In the genomic region with DNA sequence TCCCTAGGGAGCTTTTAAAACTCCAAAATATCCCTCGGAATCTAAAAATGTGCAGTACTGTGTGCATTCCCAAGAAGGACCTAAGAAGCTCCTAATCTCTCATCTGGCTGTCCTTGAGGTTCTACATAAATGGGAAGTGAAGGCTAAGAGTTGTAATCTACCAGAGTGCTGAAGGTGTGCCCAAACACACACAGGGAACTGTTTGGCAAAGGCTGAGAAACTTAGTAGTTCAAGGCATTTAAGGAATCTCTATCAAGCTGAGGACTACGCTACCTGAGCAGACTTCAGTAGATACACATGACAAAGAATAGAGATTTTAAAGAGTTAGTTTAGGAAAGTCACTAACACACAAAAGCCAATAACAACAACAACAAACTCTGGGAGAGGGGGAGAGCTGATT, we compare ENCODE assay signal across 17 cellular contexts.
DNase-seq lines count a peak whose midpoint lies in the region; ATAC-seq and TF ChIP-seq lines count a peak whose summit lies in the region.
"Had no signal": no experiment of that assay in that cellular context is flagged by ENCODE, and none has a peak within 500 bp of the region (broad histone marks: within the 10 kb centered on the region; RNA-seq: fewer than 3 reads in every experiment).

No MANE protein-coding gene starts in this region.

- ATAC-seq in left ventricle myocardium superior (no peak), left lung (peak; percentile 75)
- no peak for ATAC-seq in effector memory CD8-positive, alpha-beta T cell (replicated peaks)
- ATAC-seq: HepG2 had no signal

- no peak overlapping the region for H3K27ac Mint-ChIP-seq in effector memory CD8-positive, alpha-beta T cell
- no peak overlapping the region for H3K27ac Mint-ChIP-seq in immature natural killer cell
- H3K27ac Mint-ChIP-seq: CD4-positive, alpha-beta memory T cell had no signal

- H3K9ac ChIP-seq in rectal smooth muscle tissue (ENCODE audit: low read length) = no peak overlapping the region
- H3K9ac ChIP-seq: KMS-11 had no signal

- H3K9me3 Mint-ChIP-seq in effector memory CD8-positive, alpha-beta T cell = no peaks in the 10 kb centered on the region
- H3K9me3 Mint-ChIP-seq in immature natural killer cell = no peaks in the 10 kb centered on the region

- no peaks in the 10 kb centered on the region for H3K4me1 Mint-ChIP-seq in effector memory CD8-positive, alpha-beta T cell (ENCODE audit: low read depth in 2 of 2)
- H3K4me1 Mint-ChIP-seq in immature natural killer cell = no peaks in the 10 kb centered on the region
- H3K4me1 Mint-ChIP-seq: CD4-positive, alpha-beta memory T cell had no signal

- H3K4me3 Mint-ChIP-seq in effector memory CD8-positive, alpha-beta T cell = no peak overlapping the region
- no peak overlapping the region for H3K4me3 Mint-ChIP-seq in immature natural killer cell
- H3K4me3 Mint-ChIP-seq: CD4-positive, alpha-beta memory T cell had no signal

- intact Hi-C loops in left ventricle myocardium superior (cut with micrococcal nuclease) = no loop called here
- intact Hi-C loops in left lung (cut with DNase I) = no loop called here
- intact Hi-C loops in vagina (cut with DNase I) = no loop called here

- DNase-seq in cardiac muscle cell (ENCODE audit: low read depth in 1 of 2, low spot score in 1 of 2) (peak in 1 of 2 donors; percentile 8), left ventricle myocardium superior (no peak), left lung (no peak), vagina (ENCODE audit: extremely low spot score in 2 of 2) (no peak), Peyer's patch (no peak), immature natural killer cell (no peak)
- no peak for DNase-seq in effector memory CD8-positive, alpha-beta T cell
- DNase-seq: 8988T; Calu3; CD4-positive, alpha-beta memory T cell; NCI-H1092; NCI-H146; NCI-H2081 treated with DMSO at 0.1 percent for 48 hours; NCI-H510A treated with DMSO at 0.1 percent for 48 hours had no signal

- no peak for TF ChIP-seq CTCF in cardiac muscle cell (IDR thresholded peaks at IDR 0.05; ENCODE audit: low read depth, low read length)
- TF ChIP-seq CTCF in left lung (IDR thresholded peaks at IDR 0.05) = no peak
- no peak for TF ChIP-seq CTCF in vagina (IDR thresholded peaks at IDR 0.05)
- TF ChIP-seq CTCF in Peyer's patch (IDR thresholded peaks at IDR 0.05) = no peak

- peaks cover 57 to 66% of the 10 kb centered on the region in 2 donors for H3K27me3 Mint-ChIP-seq in effector memory CD8-positive, alpha-beta T cell
- peaks cover 9 to 28% (median 11%) of the 10 kb centered on the region in 3 donors for H3K27me3 Mint-ChIP-seq in immature natural killer cell (ENCODE audit: low read depth in 3 of 3)

- no peak overlapping the region for H3K4me3 ChIP-seq in cardiac muscle cell
- no peak overlapping the region for H3K4me3 ChIP-seq in left lung
- no peak overlapping the region for H3K4me3 ChIP-seq in rectal smooth muscle tissue (ENCODE audit: low read length)
- no peak overlapping the region for H3K4me3 ChIP-seq in vagina
- H3K4me3 ChIP-seq in Peyer's patch = no peak overlapping the region

- peak overlapping the region; percentile 92 for H3K27ac ChIP-seq in cardiac muscle cell
- H3K27ac ChIP-seq in left lung = no peak overlapping the region
- H3K27ac ChIP-seq in rectal smooth muscle tissue (ENCODE audit: low read depth, low read length) = peak overlapping the region; percentile 75
- peak overlapping the region; percentile 61 for H3K27ac ChIP-seq in vagina
- no peak overlapping the region for H3K27ac ChIP-seq in Peyer's patch
- H3K27ac ChIP-seq: KMS-11 had no signal

- H3K9me3 ChIP-seq in cardiac muscle cell (ENCODE audit: low read depth) (no peaks in the 10 kb centered on the region), left lung (no peaks in the 10 kb centered on the region), vagina (no peaks in the 10 kb centered on the region), Peyer's patch (no peaks in the 10 kb centered on the region)

- TF ChIP-seq POLR2A in vagina (IDR thresholded peaks at IDR 0.05) (no peak), Peyer's patch (IDR thresholded peaks at IDR 0.05) (no peak)

- no peaks in the 10 kb centered on the region for H3K27me3 ChIP-seq in cardiac muscle cell
- no peaks in the 10 kb centered on the region for H3K27me3 ChIP-seq in left lung
- H3K27me3 ChIP-seq in rectal smooth muscle tissue (ENCODE audit: control insufficient read depth, insufficient read depth, low read length) = no peaks in the 10 kb centered on the region
- H3K27me3 ChIP-seq in vagina = no peaks in the 10 kb centered on the region
- H3K27me3 ChIP-seq in Peyer's patch = no peaks in the 10 kb centered on the region

- no peaks in the 10 kb centered on the region for H3K36me3 ChIP-seq in cardiac muscle cell
- H3K36me3 ChIP-seq in left lung = no peaks in the 10 kb centered on the region
- no peaks in the 10 kb centered on the region for H3K36me3 ChIP-seq in rectal smooth muscle tissue (ENCODE audit: control insufficient read depth, insufficient read depth, low read length)
- H3K36me3 ChIP-seq in vagina = no peaks in the 10 kb centered on the region
- no peaks in the 10 kb centered on the region for H3K36me3 ChIP-seq in Peyer's patch

- no peaks in the 10 kb centered on the region for H3K36me3 Mint-ChIP-seq in effector memory CD8-positive, alpha-beta T cell (ENCODE audit: insufficient read depth)
- no peaks in the 10 kb centered on the region for H3K36me3 Mint-ChIP-seq in immature natural killer cell
- H3K36me3 Mint-ChIP-seq: CD4-positive, alpha-beta memory T cell had no signal

- H3K4me1 ChIP-seq in cardiac muscle cell (ENCODE audit: low read depth) (peaks cover 27% of the 10 kb centered on the region), left lung (no peaks in the 10 kb centered on the region), rectal smooth muscle tissue (ENCODE audit: control insufficient read depth, insufficient read depth, low read length) (peaks cover 18% of the 10 kb centered on the region), vagina (peaks cover 9% of the 10 kb centered on the region), Peyer's patch (no peaks in the 10 kb centered on the region)

Comparison
In these comparisons a context has a peak if more than half of its experiments do, and no peak if none do; other contexts are left out.
1. H3K27ac ChIP-seq: peak in cardiac muscle cell (single experiment), rectal smooth muscle tissue (single experiment) and vagina (single experiment); none in left lung (0 of 2) and Peyer's patch (0 of 4).